ENCODE assay signal across 2 cellular contexts in the genomic region with DNA sequence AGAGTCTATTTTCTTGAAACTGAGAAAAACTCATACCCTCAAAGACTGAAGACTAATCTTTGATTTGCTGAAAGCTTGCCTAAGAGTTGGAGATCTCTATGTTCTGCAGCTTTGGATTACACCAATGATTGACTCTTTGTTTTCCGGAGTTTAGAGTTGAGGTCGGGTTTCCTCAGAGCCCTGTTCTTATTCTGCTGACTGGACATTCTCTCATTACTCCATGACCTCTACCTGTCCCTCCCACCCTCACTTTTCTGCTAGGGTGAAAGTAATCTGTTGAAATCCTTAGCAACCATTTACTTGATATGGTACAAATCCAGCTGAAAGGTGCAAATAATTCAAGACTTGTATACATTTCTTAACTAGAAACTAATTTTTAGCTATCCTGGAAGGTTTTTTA.
TF ChIP-seq lines count a peak whose summit lies in the region.

No MANE protein-coding gene starts in this region.

TF ChIP-seq in HepG2, 621 proteins besides CTCF, POLR2A, EP300 and RAD21 (continued from another document):
- TF ChIP-seq MAFK (conservative IDR thresholded peaks at IDR 0.05 in 1 of 2, IDR thresholded peaks at IDR 0.05 in 1 of 2; ENCODE audit: low read length in 2 of 2): peak; percentile 51 to 84; a peak in 3 of 4 replicates
- TF ChIP-seq DMAP1 (CRISPR knock-in tag; IDR thresholded peaks at IDR 0.05): no peak
- TF ChIP-seq, protein P1, sequence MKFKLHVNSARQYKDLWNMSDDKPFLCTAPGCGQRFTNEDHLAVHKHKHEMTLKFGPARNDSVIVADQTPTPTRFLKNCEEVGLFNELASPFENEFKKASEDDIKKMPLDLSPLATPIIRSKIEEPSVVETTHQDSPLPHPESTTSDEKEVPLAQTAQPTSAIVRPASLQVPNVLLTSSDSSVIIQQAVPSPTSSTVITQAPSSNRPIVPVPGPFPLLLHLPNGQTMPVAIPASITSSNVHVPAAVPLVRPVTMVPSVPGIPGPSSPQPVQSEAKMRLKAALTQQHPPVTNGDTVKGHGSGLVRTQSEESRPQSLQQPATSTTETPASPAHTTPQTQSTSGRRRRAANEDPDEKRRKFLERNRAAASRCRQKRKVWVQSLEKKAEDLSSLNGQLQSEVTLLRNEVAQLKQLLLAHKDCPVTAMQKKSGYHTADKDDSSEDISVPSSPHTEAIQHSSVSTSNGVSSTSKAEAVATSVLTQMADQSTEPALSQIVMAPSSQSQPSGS (CRISPR knock-in tag; IDR thresholded peaks at IDR 0.05): no peak

TF ChIP-seq in K562, 482 proteins besides CTCF, POLR2A, EP300 and RAD21 (continued from another document):
- no peak for TF ChIP-seq ZNF146 (CRISPR knock-in tag; IDR thresholded peaks at IDR 0.05; ENCODE audit: unreplicated experiment)
- TF ChIP-seq, protein P2, sequence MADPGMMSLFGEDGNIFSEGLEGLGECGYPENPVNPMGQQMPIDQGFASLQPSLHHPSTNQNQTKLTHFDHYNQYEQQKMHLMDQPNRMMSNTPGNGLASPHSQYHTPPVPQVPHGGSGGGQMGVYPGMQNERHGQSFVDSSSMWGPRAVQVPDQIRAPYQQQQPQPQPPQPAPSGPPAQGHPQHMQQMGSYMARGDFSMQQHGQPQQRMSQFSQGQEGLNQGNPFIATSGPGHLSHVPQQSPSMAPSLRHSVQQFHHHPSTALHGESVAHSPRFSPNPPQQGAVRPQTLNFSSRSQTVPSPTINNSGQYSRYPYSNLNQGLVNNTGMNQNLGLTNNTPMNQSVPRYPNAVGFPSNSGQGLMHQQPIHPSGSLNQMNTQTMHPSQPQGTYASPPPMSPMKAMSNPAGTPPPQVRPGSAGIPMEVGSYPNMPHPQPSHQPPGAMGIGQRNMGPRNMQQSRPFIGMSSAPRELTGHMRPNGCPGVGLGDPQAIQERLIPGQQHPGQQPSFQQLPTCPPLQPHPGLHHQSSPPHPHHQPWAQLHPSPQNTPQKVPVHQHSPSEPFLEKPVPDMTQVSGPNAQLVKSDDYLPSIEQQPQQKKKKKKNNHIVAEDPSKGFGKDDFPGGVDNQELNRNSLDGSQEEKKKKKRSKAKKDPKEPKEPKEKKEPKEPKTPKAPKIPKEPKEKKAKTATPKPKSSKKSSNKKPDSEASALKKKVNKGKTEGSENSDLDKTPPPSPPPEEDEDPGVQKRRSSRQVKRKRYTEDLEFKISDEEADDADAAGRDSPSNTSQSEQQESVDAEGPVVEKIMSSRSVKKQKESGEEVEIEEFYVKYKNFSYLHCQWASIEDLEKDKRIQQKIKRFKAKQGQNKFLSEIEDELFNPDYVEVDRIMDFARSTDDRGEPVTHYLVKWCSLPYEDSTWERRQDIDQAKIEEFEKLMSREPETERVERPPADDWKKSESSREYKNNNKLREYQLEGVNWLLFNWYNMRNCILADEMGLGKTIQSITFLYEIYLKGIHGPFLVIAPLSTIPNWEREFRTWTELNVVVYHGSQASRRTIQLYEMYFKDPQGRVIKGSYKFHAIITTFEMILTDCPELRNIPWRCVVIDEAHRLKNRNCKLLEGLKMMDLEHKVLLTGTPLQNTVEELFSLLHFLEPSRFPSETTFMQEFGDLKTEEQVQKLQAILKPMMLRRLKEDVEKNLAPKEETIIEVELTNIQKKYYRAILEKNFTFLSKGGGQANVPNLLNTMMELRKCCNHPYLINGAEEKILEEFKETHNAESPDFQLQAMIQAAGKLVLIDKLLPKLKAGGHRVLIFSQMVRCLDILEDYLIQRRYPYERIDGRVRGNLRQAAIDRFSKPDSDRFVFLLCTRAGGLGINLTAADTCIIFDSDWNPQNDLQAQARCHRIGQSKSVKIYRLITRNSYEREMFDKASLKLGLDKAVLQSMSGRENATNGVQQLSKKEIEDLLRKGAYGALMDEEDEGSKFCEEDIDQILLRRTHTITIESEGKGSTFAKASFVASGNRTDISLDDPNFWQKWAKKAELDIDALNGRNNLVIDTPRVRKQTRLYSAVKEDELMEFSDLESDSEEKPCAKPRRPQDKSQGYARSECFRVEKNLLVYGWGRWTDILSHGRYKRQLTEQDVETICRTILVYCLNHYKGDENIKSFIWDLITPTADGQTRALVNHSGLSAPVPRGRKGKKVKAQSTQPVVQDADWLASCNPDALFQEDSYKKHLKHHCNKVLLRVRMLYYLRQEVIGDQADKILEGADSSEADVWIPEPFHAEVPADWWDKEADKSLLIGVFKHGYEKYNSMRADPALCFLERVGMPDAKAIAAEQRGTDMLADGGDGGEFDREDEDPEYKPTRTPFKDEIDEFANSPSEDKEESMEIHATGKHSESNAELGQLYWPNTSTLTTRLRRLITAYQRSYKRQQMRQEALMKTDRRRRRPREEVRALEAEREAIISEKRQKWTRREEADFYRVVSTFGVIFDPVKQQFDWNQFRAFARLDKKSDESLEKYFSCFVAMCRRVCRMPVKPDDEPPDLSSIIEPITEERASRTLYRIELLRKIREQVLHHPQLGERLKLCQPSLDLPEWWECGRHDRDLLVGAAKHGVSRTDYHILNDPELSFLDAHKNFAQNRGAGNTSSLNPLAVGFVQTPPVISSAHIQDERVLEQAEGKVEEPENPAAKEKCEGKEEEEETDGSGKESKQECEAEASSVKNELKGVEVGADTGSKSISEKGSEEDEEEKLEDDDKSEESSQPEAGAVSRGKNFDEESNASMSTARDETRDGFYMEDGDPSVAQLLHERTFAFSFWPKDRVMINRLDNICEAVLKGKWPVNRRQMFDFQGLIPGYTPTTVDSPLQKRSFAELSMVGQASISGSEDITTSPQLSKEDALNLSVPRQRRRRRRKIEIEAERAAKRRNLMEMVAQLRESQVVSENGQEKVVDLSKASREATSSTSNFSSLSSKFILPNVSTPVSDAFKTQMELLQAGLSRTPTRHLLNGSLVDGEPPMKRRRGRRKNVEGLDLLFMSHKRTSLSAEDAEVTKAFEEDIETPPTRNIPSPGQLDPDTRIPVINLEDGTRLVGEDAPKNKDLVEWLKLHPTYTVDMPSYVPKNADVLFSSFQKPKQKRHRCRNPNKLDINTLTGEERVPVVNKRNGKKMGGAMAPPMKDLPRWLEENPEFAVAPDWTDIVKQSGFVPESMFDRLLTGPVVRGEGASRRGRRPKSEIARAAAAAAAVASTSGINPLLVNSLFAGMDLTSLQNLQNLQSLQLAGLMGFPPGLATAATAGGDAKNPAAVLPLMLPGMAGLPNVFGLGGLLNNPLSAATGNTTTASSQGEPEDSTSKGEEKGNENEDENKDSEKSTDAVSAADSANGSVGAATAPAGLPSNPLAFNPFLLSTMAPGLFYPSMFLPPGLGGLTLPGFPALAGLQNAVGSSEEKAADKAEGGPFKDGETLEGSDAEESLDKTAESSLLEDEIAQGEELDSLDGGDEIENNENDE (IDR thresholded peaks at IDR 0.05; ENCODE audit: low read depth, low read length): no peak
- TF ChIP-seq ZNF316 (IDR thresholded peaks at IDR 0.05): peak; percentile 23; the same call in 1 of the 2 replicates
